In the genomic region with DNA sequence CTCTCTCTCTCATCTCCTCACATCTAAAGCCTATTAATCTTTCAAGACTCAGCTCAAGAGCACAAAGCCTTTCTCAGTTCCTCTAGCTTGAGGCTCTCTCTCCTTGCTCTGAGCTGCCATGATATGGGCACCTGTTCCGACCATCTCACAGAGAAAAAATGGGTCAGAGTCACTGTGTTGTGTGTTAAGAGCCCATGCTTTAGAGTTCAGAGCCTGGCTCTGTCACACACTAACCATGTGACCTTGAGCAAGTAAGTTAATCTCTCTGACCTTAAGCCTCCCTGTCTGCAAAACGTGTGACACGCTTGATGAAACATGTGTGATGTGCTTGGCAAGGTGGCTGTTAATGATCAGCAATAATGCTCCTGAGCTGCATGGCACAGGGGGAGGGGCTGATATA, we compare ENCODE assay signal across 15 cellular contexts.
DNase-seq lines count a peak whose midpoint lies in the region; ATAC-seq and TF ChIP-seq lines count a peak whose summit lies in the region.
"Had no signal": no experiment of that assay in that cellular context is flagged by ENCODE, and none has a peak within 500 bp of the region (broad histone marks: within the 10 kb centered on the region; RNA-seq: fewer than 3 reads in every experiment).

No MANE protein-coding gene starts in this region.

- peak overlapping the region in 6 of 8 donors; percentile 7 to 92 (median 44) for H3K4me3 Mint-ChIP-seq in naive B cell
- H3K4me3 Mint-ChIP-seq in activated CD4-positive, alpha-beta T cell treated with anti-CD3 and anti-CD28 coated beads for 36 hours, result no peak overlapping the region

- H3K36me3 Mint-ChIP-seq in naive B cell, result peaks cover 0 to 8% of the 10 kb centered on the region in 2 donors
- no peaks in the 10 kb centered on the region for H3K36me3 Mint-ChIP-seq in activated CD4-positive, alpha-beta T cell treated with anti-CD3 and anti-CD28 coated beads for 36 hours (ENCODE audit: low read depth)

- H2AFZ ChIP-seq in OCI-LY1 (ENCODE audit: low read length), result no peak overlapping the region

- H3K36me3 ChIP-seq in OCI-LY1 (ENCODE audit: insufficient read depth, low read length), result no peaks in the 10 kb centered on the region
- H3K36me3 ChIP-seq: thoracic aorta had no signal

- peaks cover 0 to 4% (median 0%) of the 10 kb centered on the region in 7 donors for H3K9me3 Mint-ChIP-seq in naive B cell
- no peaks in the 10 kb centered on the region for H3K9me3 Mint-ChIP-seq in activated CD4-positive, alpha-beta T cell treated with anti-CD3 and anti-CD28 coated beads for 36 hours (ENCODE audit: low read depth)

- H3K4me3 ChIP-seq in OCI-LY1 (ENCODE audit: low read depth, low read length, poor library complexity, severe bottlenecking), result no peak overlapping the region
- H3K4me3 ChIP-seq: thoracic aorta had no signal

- peaks cover 54 to 63% (median 60%) of the 10 kb centered on the region in 3 donors for H3K4me1 Mint-ChIP-seq in naive B cell
- H3K4me1 Mint-ChIP-seq in activated CD4-positive, alpha-beta T cell treated with anti-CD3 and anti-CD28 coated beads for 36 hours, result peaks cover 21% of the 10 kb centered on the region

- H3K27ac ChIP-seq in OCI-LY1 (ENCODE audit: low read depth, low read length, poor library complexity, severe bottlenecking), result peak overlapping the region; percentile 100
- H3K27ac ChIP-seq: epithelial cell of prostate, thoracic aorta had no signal

- intact Hi-C loops in activated CD4-positive, alpha-beta T cell treated with anti-CD3 and anti-CD28 coated beads for 36 hours (cut with DNase I, micrococcal nuclease), result no loop called here

- H3F3A ChIP-seq in OCI-LY1 (ENCODE audit: insufficient read depth, low read length), result peaks cover 11% of the 10 kb centered on the region; the same call in 1 of the 2 replicates

- peaks cover 78% of the 10 kb centered on the region for H3K4me1 ChIP-seq in OCI-LY1 (ENCODE audit: insufficient read depth, low read length, severe bottlenecking)

- no peaks in the 10 kb centered on the region for H3K9me2 ChIP-seq in OCI-LY1 (ENCODE audit: low read depth, low read length)
- H3K9me2 ChIP-seq: SK-N-SH had no signal

- CTCF ChIA-PET in activated CD4-positive, alpha-beta T cell treated with anti-CD3 and anti-CD28 coated beads for 36 hours (lab: Charles Lee), result no interaction called here

- H3K9ac ChIP-seq in OCI-LY1 (ENCODE audit: low read length), result peak overlapping the region; percentile 51
- H3K9ac ChIP-seq: SK-N-SH had no signal

- DNase-seq in naive B cell, result peak; percentile 34
- no peak for DNase-seq in activated CD4-positive, alpha-beta T cell treated with anti-CD3 and anti-CD28 coated beads for 36 hours
- DNase-seq in occipital lobe (lab: John Stamatoyannopoulos, UW), result no peak
- no peak for DNase-seq in stimulated activated CD4-positive, alpha-beta T cell treated with anti-CD3 and anti-CD28 coated beads, Interleukin-15, amount 100 ng/mL, for 24 hours
- DNase-seq: activated CD4-positive, alpha-beta T cell treated with anti-CD3 and anti-CD28 coated beads for 48 hours; activated gamma-delta T cell; caudate nucleus; NCI-H1105 treated with DMSO at 0.1 percent for 48 hours; SK-N-SH had no signal

- ATAC-seq in GM18517 (IDR thresholded peaks at IDR 0.05; ENCODE audit: unreplicated experiment), result peak; percentile 41
- ATAC-seq in HG02642 (IDR thresholded peaks at IDR 0.05; ENCODE audit: poor library complexity, unreplicated experiment), result peak; percentile 37
- ATAC-seq in naive B cell (ENCODE audit: low read depth in 2 of 2), result peak; percentile 27 to 42
- no peak for ATAC-seq in activated CD4-positive, alpha-beta T cell treated with anti-CD3 and anti-CD28 coated beads for 36 hours
- no peak for ATAC-seq in GM21526 (IDR thresholded peaks at IDR 0.05; ENCODE audit: low FRiP score, unreplicated experiment)

- peak overlapping the region; percentile 15; the same call in 1 of the 2 replicates for H3K4me2 ChIP-seq in OCI-LY1 (ENCODE audit: low read length)
- H3K4me2 ChIP-seq: SK-N-SH had no signal

- no peaks in the 10 kb centered on the region for H3K27me3 Mint-ChIP-seq in naive B cell
- H3K27me3 Mint-ChIP-seq in activated CD4-positive, alpha-beta T cell treated with anti-CD3 and anti-CD28 coated beads for 36 hours, result no peaks in the 10 kb centered on the region

- TF ChIP-seq CTCF in OCI-LY1 (IDR thresholded peaks at IDR 0.05; ENCODE audit: low read length), result no peak

- H3K9me3 ChIP-seq in OCI-LY1 (ENCODE audit: low read length), result no peaks in the 10 kb centered on the region
- H3K9me3 ChIP-seq: SK-N-SH, thoracic aorta had no signal

- no peaks in the 10 kb centered on the region for H3K79me2 ChIP-seq in OCI-LY1 (ENCODE audit: insufficient read depth, low read length)

- H3K27ac Mint-ChIP-seq in naive B cell, result peak overlapping the region; percentile 2 to 79 (median 50)
- no peak overlapping the region for H3K27ac Mint-ChIP-seq in activated CD4-positive, alpha-beta T cell treated with anti-CD3 and anti-CD28 coated beads for 36 hours

- H4K20me1 ChIP-seq in OCI-LY1 (ENCODE audit: insufficient read depth, low read length), result no peaks in the 10 kb centered on the region

- H3K27me3 ChIP-seq in OCI-LY1 (ENCODE audit: insufficient read depth, low read length), result no peaks in the 10 kb centered on the region

- POLR2A ChIA-PET in activated CD4-positive, alpha-beta T cell treated with anti-CD3 and anti-CD28 coated beads for 36 hours (lab: Charles Lee), result no interaction called here

Comparison
In these comparisons a context has a peak if more than half of its experiments do, and no peak if none do; other contexts are left out.
1. ATAC-seq: peak in GM18517 (single experiment), HG02642 (single experiment) and naive B cell (2 of 2); none in activated CD4-positive, alpha-beta T cell treated with anti-CD3 and anti-CD28 coated beads for 36 hours (single experiment) and GM21526 (single experiment).